12 cellular contexts compared by ENCODE assay signal in genomic region chr2:9737053-9737875, GRCh38.
DNase-seq lines count a peak whose midpoint lies in the region; ATAC-seq and TF ChIP-seq lines count a peak whose summit lies in the region.
"Had no signal": no experiment of that assay in that cellular context is flagged by ENCODE, and none has a peak within 500 bp of the region (broad histone marks: within the 10 kb centered on the region; RNA-seq: fewer than 3 reads in every experiment).

No MANE protein-coding gene starts in this region.

- no peaks in the 10 kb centered on the region for H3K27me3 Mint-ChIP-seq in CD4-positive, CD25-positive, alpha-beta regulatory T cell
- no peaks in the 10 kb centered on the region; the same call in 1 of the 2 replicates for H3K27me3 Mint-ChIP-seq in WTC11 (ENCODE audit: low read depth)

- no peak overlapping the region for H3K4me3 ChIP-seq in CD4-positive, CD25-positive, alpha-beta regulatory T cell (ENCODE audit: low read depth, low read length)
- H3K4me3 ChIP-seq in fibroblast of mammary gland (ENCODE audit: control insufficient read depth, low read depth, low read length) = no peak overlapping the region

- H3K4me1 Mint-ChIP-seq in CD4-positive, CD25-positive, alpha-beta regulatory T cell = peaks cover 25 to 57% (median 31%) of the 10 kb centered on the region in 4 donors
- no peaks in the 10 kb centered on the region for H3K4me1 Mint-ChIP-seq in WTC11

- H3K36me3 ChIP-seq in CD4-positive, CD25-positive, alpha-beta regulatory T cell (ENCODE audit: control insufficient read depth, insufficient read depth, low read length) = no peaks in the 10 kb centered on the region

- peak overlapping the region; percentile 35 for H3K27ac ChIP-seq in CD4-positive, CD25-positive, alpha-beta regulatory T cell (ENCODE audit: insufficient read depth, low read length, poor library complexity, severe bottlenecking)
- H3K27ac ChIP-seq in RWPE1 = peak overlapping the region; percentile 18; the same call in 1 of the 2 replicates

- H3K9me3 Mint-ChIP-seq in CD4-positive, CD25-positive, alpha-beta regulatory T cell = peaks cover 0 to 7% (median 3%) of the 10 kb centered on the region in 7 donors
- peaks cover 39% of the 10 kb centered on the region for H3K9me3 Mint-ChIP-seq in WTC11

- H3K36me3 Mint-ChIP-seq in CD4-positive, CD25-positive, alpha-beta regulatory T cell = no peaks in the 10 kb centered on the region
- peaks cover 18% of the 10 kb centered on the region for H3K36me3 Mint-ChIP-seq in WTC11

- POLR2A ChIA-PET in RWPE1 (lab: Yijun Ruan, JAX; ENCODE audit: low non-redundant PET) = no interaction called here
- POLR2A ChIA-PET in WTC11 (lab: Charles Lee) = no interaction called here

- peak; percentile 50 for TF ChIP-seq CTCF in GM12872 (IDR thresholded peaks at IDR 0.05; ENCODE audit: insufficient read depth, low read depth, low read length)
- no peak for TF ChIP-seq CTCF in RWPE1 (conservative IDR thresholded peaks at IDR 0.05; ENCODE audit: low read depth)
- peak; percentile 48 for TF ChIP-seq CTCF in fibroblast of mammary gland (conservative IDR thresholded peaks at IDR 0.05; ENCODE audit: control insufficient read depth, insufficient read depth, low read depth, low read length)
- TF ChIP-seq CTCF in WTC11 (IDR thresholded peaks at IDR 0.05) = no peak

- H3K4me3 Mint-ChIP-seq in CD4-positive, CD25-positive, alpha-beta regulatory T cell = peak overlapping the region in 3 of 4 donors; percentile 31 to 46 (median 36)
- no peak overlapping the region for H3K4me3 Mint-ChIP-seq in WTC11
- H3K4me3 Mint-ChIP-seq: dendritic cell treated with granulocyte-macrophage colony-stimulating factor and Interleukin-4, amounts not matched to agents 40 ng/mL and 50 ng/mL, for 4 days had no signal

- H3K27ac Mint-ChIP-seq in CD4-positive, CD25-positive, alpha-beta regulatory T cell = peak overlapping the region; percentile 28 to 93 (median 83)
- no peak overlapping the region for H3K27ac Mint-ChIP-seq in WTC11
- H3K27ac Mint-ChIP-seq: dendritic cell treated with granulocyte-macrophage colony-stimulating factor and Interleukin-4, amounts not matched to agents 40 ng/mL and 50 ng/mL, for 4 days had no signal

- no peak for DNase-seq in CD4-positive, CD25-positive, alpha-beta regulatory T cell
- DNase-seq in RWPE1 (ENCODE audit: low spot score) (no peak), fibroblast of mammary gland (ENCODE audit: low read depth) (peak; percentile 63), WTC11 (ENCODE audit: low spot score) (no peak), KG1 (lab: John Stamatoyannopoulos, UW) (no peak), SKM-1 (lab: John Stamatoyannopoulos, UW; ENCODE audit: unreplicated experiment) (no peak)
- DNase-seq in activated CD4-positive, alpha-beta T cell treated with anti-CD3 and anti-CD28 coated beads, Interleukin-2, amount 50 U/mL, for 1 hour = no peak
- DNase-seq: HCEC 1CT, kidney glomerular epithelial cell, Right ventricle myocardium superior had no signal

- peaks cover 40% of the 10 kb centered on the region for H3K4me1 ChIP-seq in CD4-positive, CD25-positive, alpha-beta regulatory T cell (ENCODE audit: control insufficient read depth, insufficient read depth, low read length, poor library complexity, severe bottlenecking)

- no peaks in the 10 kb centered on the region for H3K27me3 ChIP-seq in CD4-positive, CD25-positive, alpha-beta regulatory T cell (ENCODE audit: control insufficient read depth, insufficient read depth, low read length)

- ATAC-seq in CD4-positive, CD25-positive, alpha-beta regulatory T cell (ENCODE audit: low read depth in 2 of 2) = peak in 1 of 2 donors; percentile 10
- no peak for ATAC-seq in WTC11

- peaks cover 0 to 5% of the 10 kb centered on the region in 2 experiments for H3K9me3 ChIP-seq in CD4-positive, CD25-positive, alpha-beta regulatory T cell (ENCODE audit: control insufficient read depth in 2 of 2, low read length in 2 of 2)

- CTCF ChIA-PET in RWPE1 (lab: Yijun Ruan, JAX) (interaction anchor here (0.6 kb wide), 1 partner anchor 107 kb away, joined by 3 read pairs; the partner anchor contains the start of gene YWHAQ), WTC11 (lab: Charles Lee) (no interaction called here)

TF ChIP-seq in WTC11, 78 proteins besides CTCF, POLR2A, EP300 and RAD21 (continues in another document):
- TF ChIP-seq ZNF121 (CRISPR knock-in tag; IDR thresholded peaks at IDR 0.05) (no peak), USF2 (CRISPR knock-in tag; IDR thresholded peaks at IDR 0.05) (no peak), SOX15 (CRISPR knock-in tag; IDR thresholded peaks at IDR 0.05) (no peak), NFYB (CRISPR knock-in tag; conservative IDR thresholded peaks at IDR 0.05; ENCODE audit: low read depth) (no peak), ZNF532 (CRISPR knock-in tag; IDR thresholded peaks at IDR 0.05; ENCODE audit: borderline replicate concordance) (no peak), OVOL2 (CRISPR knock-in tag; IDR thresholded peaks at IDR 0.05; ENCODE audit: borderline replicate concordance) (no peak), ZNF281 (CRISPR knock-in tag; IDR thresholded peaks at IDR 0.05) (no peak), GTF2I (CRISPR knock-in tag; conservative IDR thresholded peaks at IDR 0.05) (no peak), ZBTB21 (CRISPR knock-in tag; IDR thresholded peaks at IDR 0.05; ENCODE audit: borderline replicate concordance) (no peak), JAZF1 (CRISPR knock-in tag; IDR thresholded peaks at IDR 0.05) (no peak)

Comparison
In these comparisons a context has a peak if more than half of its experiments do, and no peak if none do; other contexts are left out.
1. CTCF ChIP-seq: peak in GM12872 (single experiment) and fibroblast of mammary gland (single experiment); none in RWPE1 (single experiment) and WTC11 (single experiment).